ENCODE assay signal across 10 cellular contexts in the genomic region with DNA sequence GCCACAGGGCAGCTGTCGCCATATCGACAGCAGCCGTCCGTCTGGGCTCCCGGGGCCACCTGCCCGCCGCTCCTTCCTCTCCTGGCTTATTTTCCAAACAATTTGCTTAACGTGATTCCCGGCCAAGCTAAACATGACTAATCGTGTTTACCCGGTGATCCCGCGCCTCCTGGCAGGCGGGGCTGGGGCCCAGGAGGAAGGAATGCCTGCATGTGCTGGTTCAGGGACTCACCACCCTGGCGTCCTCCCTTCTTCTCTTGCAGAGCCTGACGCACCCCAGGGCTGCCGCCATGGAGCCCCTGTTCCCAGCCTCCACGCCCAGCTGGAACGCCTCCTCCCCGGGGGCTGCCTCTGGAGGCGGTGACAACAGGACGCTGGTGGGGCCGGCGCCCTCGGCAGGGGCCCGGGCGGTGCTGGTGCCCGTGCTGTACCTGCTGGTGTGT. TPM values are rescaled to one million over a fixed set of nuclear protein-coding genes. Genes with fewer than 3 reads are reported as not detected.
A peak's percentile ranks its signal among the peaks of the same experiment; 100 is the strongest.
DNase-seq lines count a peak whose midpoint lies in the region; ATAC-seq and TF ChIP-seq lines count a peak whose summit lies in the region.
"Had no signal": no experiment of that assay in that cellular context is flagged by ENCODE, and none has a peak within 500 bp of the region (broad histone marks: within the 10 kb centered on the region; RNA-seq: fewer than 3 reads in every experiment).

No MANE protein-coding gene starts in this region.

- no peak for TF ChIP-seq POLR2A in HCT116 (IDR thresholded peaks at IDR 0.05; ENCODE audit: borderline replicate concordance, extremely low read depth, insufficient read depth, insufficient read length)

- 13 to 25% (median 25%) methylated on average over 24 to 28 of the region's 28 CpGs for WGBS in psoas muscle, 3 donors

- H3K27ac Mint-ChIP-seq in activated CD4-positive, alpha-beta T cell treated with anti-CD3 and anti-CD28 coated beads for 36 hours, result no peak overlapping the region
- H3K27ac Mint-ChIP-seq in CD14-positive monocyte, result no peak overlapping the region

- H3K36me3 Mint-ChIP-seq in activated CD4-positive, alpha-beta T cell treated with anti-CD3 and anti-CD28 coated beads for 36 hours (ENCODE audit: low read depth), result no peaks in the 10 kb centered on the region
- no peaks in the 10 kb centered on the region for H3K36me3 Mint-ChIP-seq in CD14-positive monocyte

- CTCF ChIA-PET in HCT116 (lab: Charles Lee), result interaction anchor here (0.6 to 1.0 kb wide), 2 partner anchors 21 to 30 kb away, joined by 3 to 6 read pairs; no protein-coding TSS in a partner anchor
- CTCF ChIA-PET in activated CD4-positive, alpha-beta T cell treated with anti-CD3 and anti-CD28 coated beads for 36 hours (lab: Charles Lee), result no interaction called here

- H3K4me2 ChIP-seq in HCT116 (ENCODE audit: low read length), result peak overlapping the region; percentile 69

- ATAC-seq in HCT116, result peak; percentile 37
- ATAC-seq in psoas muscle, result peak; percentile 40 to 81 (median 58)
- ATAC-seq in activated CD4-positive, alpha-beta T cell treated with anti-CD3 and anti-CD28 coated beads for 36 hours, result no peak
- no peak for ATAC-seq in GM21723 (IDR thresholded peaks at IDR 0.05; ENCODE audit: unreplicated experiment)

- H3K4me1 ChIP-seq in HCT116 (ENCODE audit: control insufficient read depth in 1 of 2, insufficient read depth in 2 of 2, low read length in 2 of 2) (peaks cover 56 to 65% of the 10 kb centered on the region in 2 experiments), psoas muscle (no peaks in the 10 kb centered on the region)

- no TSS peak for BruUV-seq in HCT116 (replicated peaks; lab: Mats Ljungman, UMichigan)

- intact Hi-C loops in HCT116 (cut with micrococcal nuclease), result no loop called here
- intact Hi-C loops in psoas muscle (cut with DNase I), result no loop called here
- intact Hi-C loops in activated CD4-positive, alpha-beta T cell treated with anti-CD3 and anti-CD28 coated beads for 36 hours (cut with DNase I, micrococcal nuclease), result no loop called here
- intact Hi-C loops in CD14-positive monocyte (cut with micrococcal nuclease), result no loop called here

- H3K9me3 Mint-ChIP-seq in activated CD4-positive, alpha-beta T cell treated with anti-CD3 and anti-CD28 coated beads for 36 hours (ENCODE audit: low read depth), result no peaks in the 10 kb centered on the region
- peaks cover 0 to 6% (median 2%) of the 10 kb centered on the region in 7 donors for H3K9me3 Mint-ChIP-seq in CD14-positive monocyte

- no peaks in the 10 kb centered on the region for H3K27me3 ChIP-seq in HCT116 (ENCODE audit: insufficient read depth, low read length)
- peaks cover 0 to 91% (median 38%) of the 10 kb centered on the region in 3 donors for H3K27me3 ChIP-seq in psoas muscle (ENCODE audit: insufficient read depth in 3 of 3, low read length in 2 of 3)

- no peaks in the 10 kb centered on the region for H3K36me3 ChIP-seq in HCT116 (ENCODE audit: control insufficient read depth in 1 of 2, insufficient read depth in 2 of 2, low read length in 2 of 2)
- no peaks in the 10 kb centered on the region for H3K36me3 ChIP-seq in psoas muscle (ENCODE audit: insufficient read depth in 1 of 2, low read depth in 1 of 2)

- no peak overlapping the region for H3K4me3 Mint-ChIP-seq in activated CD4-positive, alpha-beta T cell treated with anti-CD3 and anti-CD28 coated beads for 36 hours
- H3K4me3 Mint-ChIP-seq in CD14-positive monocyte, result no peak overlapping the region

- no peak overlapping the region for H2AFZ ChIP-seq in HCT116 (ENCODE audit: low read depth, low read length, poor library complexity, severe bottlenecking)

- H3K27me3 Mint-ChIP-seq in activated CD4-positive, alpha-beta T cell treated with anti-CD3 and anti-CD28 coated beads for 36 hours, result peaks cover 9% of the 10 kb centered on the region
- H3K27me3 Mint-ChIP-seq in CD14-positive monocyte (ENCODE audit: low read depth in 3 of 3), result peaks cover 2 to 49% (median 4%) of the 10 kb centered on the region in 3 donors

- peak overlapping the region; percentile 92 for H3K27ac ChIP-seq in HCT116 (ENCODE audit: low read depth, low read length)
- no peak overlapping the region for H3K27ac ChIP-seq in psoas muscle

- H3K9me2 ChIP-seq in HCT116 (ENCODE audit: insufficient read depth), result no peaks in the 10 kb centered on the region

- H4K20me1 ChIP-seq in HCT116 (ENCODE audit: insufficient read depth), result no peaks in the 10 kb centered on the region

- RAD21 ChIA-PET in HCT116 (lab: Charles Lee; ENCODE audit: low non-redundant PET in 1 of 2, low total read pairs in 2 of 2, uncharacterized antibody in 2 of 2, unreplicated experiment in 2 of 2), result interaction anchor here in 1 of 2 experiments (0.8 kb wide), 1 partner anchor 21 kb away, joined by 3 read pairs; no protein-coding TSS in a partner anchor

- TF ChIP-seq CTCF in HCT116 (IDR thresholded peaks at IDR 0.05 in 2 of 3, conservative IDR thresholded peaks at IDR 0.05 in 1 of 3; ENCODE audit: borderline replicate concordance in 1 of 3, insufficient read depth in 1 of 3, low read depth in 2 of 3, low read length in 2 of 3) (no peak), psoas muscle (IDR thresholded peaks at IDR 0.05) (no peak), CD14-positive monocyte (IDR thresholded peaks at IDR 0.05) (no peak)

- H3K79me2 ChIP-seq in HCT116 (ENCODE audit: insufficient read depth, low read length), result peaks cover 9% of the 10 kb centered on the region

- DNase-seq in HCT116 (ENCODE audit: low read depth, low spot score), result no peak
- peak; percentile 88 for DNase-seq in NCI-H748 (lab: John Stamatoyannopoulos, UW; ENCODE audit: unreplicated experiment)
- peak; percentile 51 for DNase-seq in dedifferentiated amniotic fluid mesenchymal stem cell (ENCODE audit: extremely low spot score)
- no peak for DNase-seq in psoas muscle
- DNase-seq in activated CD4-positive, alpha-beta T cell treated with anti-CD3 and anti-CD28 coated beads for 36 hours, result no peak
- no peak for DNase-seq in medulla oblongata (ENCODE audit: extremely low spot score)
- no peak for DNase-seq in CD14-positive monocyte (ENCODE audit: low spot score)
- DNase-seq: activated CD4-positive, alpha-beta T cell treated with anti-CD3 and anti-CD28 coated beads for 4 hours had no signal

- peak overlapping the region; percentile 56 for H3K9ac ChIP-seq in HCT116 (ENCODE audit: low read length)

- TF ChIP-seq RAD21 in HCT116 (IDR thresholded peaks at IDR 0.05; ENCODE audit: low read depth), result no peak

- H3K4me1 Mint-ChIP-seq in activated CD4-positive, alpha-beta T cell treated with anti-CD3 and anti-CD28 coated beads for 36 hours, result no peaks in the 10 kb centered on the region
- no peaks in the 10 kb centered on the region for H3K4me1 Mint-ChIP-seq in CD14-positive monocyte

- POLR2A ChIA-PET in HCT116 (lab: Charles Lee), result no interaction called here
- POLR2A ChIA-PET in activated CD4-positive, alpha-beta T cell treated with anti-CD3 and anti-CD28 coated beads for 36 hours (lab: Charles Lee), result no interaction called here

- H3K9me3 ChIP-seq in HCT116 (ENCODE audit: control insufficient read depth in 1 of 2, insufficient read depth in 1 of 2, low read depth in 1 of 2, low read length in 2 of 2), result no peaks in the 10 kb centered on the region
- no peaks in the 10 kb centered on the region for H3K9me3 ChIP-seq in psoas muscle

- peak overlapping the region; percentile 6 to 15; a peak in 2 of 4 replicates for H3K4me3 ChIP-seq in HCT116 (replicated peaks in 1 of 2; ENCODE audit: low read depth in 1 of 2, low read length in 2 of 2)
- no peak overlapping the region for H3K4me3 ChIP-seq in psoas muscle

TF ChIP-seq in HCT116, 20 proteins besides CTCF, POLR2A, EP300 and RAD21:
- TF ChIP-seq YY1 (IDR thresholded peaks at IDR 0.05; ENCODE audit: extremely low read depth, insufficient replicate concordance, low read depth, low read length) (peak; percentile 57), POLR2AphosphoS5 (IDR thresholded peaks at IDR 0.05; ENCODE audit: low read depth, low read length) (peak; percentile 46), ATF3 (IDR thresholded peaks at IDR 0.05) (no peak)
TF ChIP-seq in HCT116: peak in this region for 2.

RNA-seq across cellular contexts. Expression of gene SSTR5, which starts 6.1 kb away (rescaled TPM):
- total RNA-seq in HCT116 (2021; ENCODE audit: unreplicated experiment), result 7.2 TPM
- polyA plus RNA-seq in HCT116 (2012), result 6.1 and 6.2 TPM in 2 replicates
- total RNA-seq in psoas muscle, result under 1 TPM in 1 of 4 donors, not detected in 3; 0.32 TPM
- polyA plus RNA-seq in psoas muscle, result under 1 TPM; 0.03 to 0.13 (median 0.04) TPM
- not detected for total RNA-seq in activated CD4-positive, alpha-beta T cell treated with anti-CD3 and anti-CD28 coated beads for 36 hours
- not detected for polyA plus RNA-seq in CD14-positive monocyte

RNA-seq across cellular contexts. Expression of gene C1QTNF8, which starts 17.4 kb away (rescaled TPM):
- total RNA-seq in HCT116 (2021; ENCODE audit: unreplicated experiment) (0.27 TPM), psoas muscle (not detected)
- 0.09 and 0.16 TPM in 2 replicates for polyA plus RNA-seq in HCT116 (2012)
- polyA plus RNA-seq in psoas muscle (not detected), CD14-positive monocyte (not detected)
- not detected for total RNA-seq in activated CD4-positive, alpha-beta T cell treated with anti-CD3 and anti-CD28 coated beads for 36 hours
- total RNA-seq: lower leg skin had no signal

Comparison
In these comparisons a context has a peak if more than half of its experiments do, and no peak if none do; other contexts are left out.
1. ATAC-seq: peak in HCT116 (single experiment) and psoas muscle (4 of 4); none in activated CD4-positive, alpha-beta T cell treated with anti-CD3 and anti-CD28 coated beads for 36 hours (single experiment) and GM21723 (single experiment).
2. DNase-seq: peak in NCI-H748 (single experiment) and dedifferentiated amniotic fluid mesenchymal stem cell (single experiment); none in HCT116 (single experiment), psoas muscle (0 of 2), activated CD4-positive, alpha-beta T cell treated with anti-CD3 and anti-CD28 coated beads for 36 hours (single experiment), medulla oblongata (single experiment) and CD14-positive monocyte (single experiment).